8 cellular contexts compared by ENCODE assay signal in the genomic region with DNA sequence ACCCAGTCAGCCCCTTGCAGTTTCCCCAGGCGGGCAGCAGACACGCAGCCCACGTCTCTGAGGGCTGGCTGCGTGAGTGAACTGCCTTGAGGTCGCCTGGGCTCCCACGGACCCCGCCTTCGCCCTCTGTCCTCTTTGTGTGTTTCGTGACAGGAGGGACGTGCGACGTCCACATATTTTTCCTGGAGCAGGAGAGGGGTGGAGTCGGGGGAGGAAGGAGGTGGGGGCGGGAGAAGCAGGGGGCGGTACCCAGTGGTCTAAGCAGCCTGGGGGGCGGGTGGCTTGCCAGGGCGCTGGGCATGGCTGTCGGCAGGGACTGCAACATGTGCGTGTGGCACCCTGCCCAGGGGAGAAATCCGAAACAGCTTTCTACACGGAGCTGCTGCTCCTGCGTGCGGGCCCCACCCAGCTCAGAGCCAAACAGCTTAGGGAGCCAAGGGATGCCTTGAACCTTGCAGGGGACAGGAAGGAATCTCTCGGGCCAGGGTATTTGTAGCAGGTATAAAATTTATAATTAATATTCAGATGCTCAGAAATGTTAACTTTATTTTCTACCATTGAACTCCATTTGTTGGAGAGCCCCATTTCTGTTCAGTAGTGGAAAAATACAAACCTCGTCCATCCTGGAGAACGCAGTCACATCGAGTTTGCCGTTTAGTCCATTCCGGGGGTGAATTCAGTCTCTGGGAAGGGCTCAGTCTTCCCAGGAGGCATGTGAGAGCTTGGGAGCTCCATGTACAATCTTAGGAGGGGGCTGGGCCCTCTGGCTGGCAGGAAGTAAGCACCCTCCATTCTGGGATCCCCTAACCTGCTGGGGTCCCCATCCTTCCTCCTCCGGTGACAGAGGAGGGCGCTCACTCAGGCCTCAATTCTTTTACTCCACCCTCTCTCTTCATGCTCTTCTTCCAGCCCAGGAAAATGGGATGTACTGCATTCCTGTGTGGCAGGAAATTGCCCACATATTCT.
DNase-seq lines count a peak whose midpoint lies in the region; ATAC-seq and TF ChIP-seq lines count a peak whose summit lies in the region.

No MANE protein-coding gene starts in this region.

- WGBS in HUES64: 13% methylated on average over 30 of the region's 31 CpGs

- H3K9ac ChIP-seq in HUES64 (ENCODE audit: low read depth, low read length) (no peak overlapping the region), neural progenitor cell (no peak overlapping the region)

- H3K9me3 ChIP-seq in CD4-positive, alpha-beta T cell (ENCODE audit: control insufficient read depth, low read length): no peaks in the 10 kb centered on the region
- H3K9me3 ChIP-seq in HUES64 (ENCODE audit: insufficient read depth, low read depth, low read length) (no peaks in the 10 kb centered on the region), neural progenitor cell (ENCODE audit: low read depth) (no peaks in the 10 kb centered on the region)

- H3K27ac ChIP-seq in CD4-positive, alpha-beta T cell (ENCODE audit: low read depth, low read length): no peak overlapping the region
- no peak overlapping the region for H3K27ac ChIP-seq in HUES64 (ENCODE audit: low read depth, low read length)
- H3K27ac ChIP-seq in neural progenitor cell: no peak overlapping the region

- peak overlapping the region; percentile 52 for H3K27ac Mint-ChIP-seq in CD4-positive, alpha-beta T cell
- H3K27ac Mint-ChIP-seq in activated B cell treated with CpG ODN at 0.5 μM for 24 hours: no peak overlapping the region
- peak overlapping the region; percentile 23 for H3K27ac Mint-ChIP-seq in neural progenitor cell

- TF ChIP-seq CTCF in CD4-positive, alpha-beta T cell (IDR thresholded peaks at IDR 0.05): no peak
- TF ChIP-seq CTCF in activated B cell treated with CpG ODN at 0.5 μM for 24 hours (IDR thresholded peaks at IDR 0.05) (no peak), neural progenitor cell (IDR thresholded peaks at IDR 0.05) (no peak)

- peaks cover 23% of the 10 kb centered on the region for H3K4me1 Mint-ChIP-seq in CD4-positive, alpha-beta T cell (ENCODE audit: low read depth)
- peaks cover 25% of the 10 kb centered on the region for H3K4me1 Mint-ChIP-seq in activated B cell treated with CpG ODN at 0.5 μM for 24 hours
- H3K4me1 Mint-ChIP-seq in neural progenitor cell: peaks cover 20% of the 10 kb centered on the region

- H4K20me1 ChIP-seq in neural progenitor cell (ENCODE audit: low read depth): no peaks in the 10 kb centered on the region

- peak in 1 of 10 experiments; percentile 11 for DNase-seq in CD4-positive, alpha-beta T cell
- DNase-seq in activated B cell treated with CpG ODN at 0.5 μM for 24 hours: no peak
- peak; percentile 33 for DNase-seq in foreskin melanocyte
- DNase-seq in neural progenitor cell (ENCODE audit: low spot score): peak; percentile 56
- DNase-seq in DMS153 (lab: John Stamatoyannopoulos, UW): no peak

- no peaks in the 10 kb centered on the region for H3K36me3 Mint-ChIP-seq in CD4-positive, alpha-beta T cell (ENCODE audit: low read depth)
- no peaks in the 10 kb centered on the region for H3K36me3 Mint-ChIP-seq in activated B cell treated with CpG ODN at 0.5 μM for 24 hours (ENCODE audit: low read depth)
- no peaks in the 10 kb centered on the region for H3K36me3 Mint-ChIP-seq in neural progenitor cell

- H3F3A ChIP-seq in neural progenitor cell (ENCODE audit: low read depth): no peaks in the 10 kb centered on the region

- H3K36me3 ChIP-seq in HUES64 (ENCODE audit: insufficient read depth, low read length): no peaks in the 10 kb centered on the region
- H3K36me3 ChIP-seq in neural progenitor cell: no peaks in the 10 kb centered on the region

- POLR2A ChIA-PET in CD4-positive, alpha-beta T cell (lab: Charles Lee): interaction anchor here (0.9 to 1.3 kb wide), 4 partner anchors 9 to 80 kb away, joined by 3 to 4 read pairs (median 4); partner anchors contain the start of gene MEF2A
- POLR2A ChIA-PET in activated B cell treated with CpG ODN at 0.5 μM for 24 hours (lab: Charles Lee): interaction anchor here (0.7 to 4.9 kb wide), 7 partner anchors 10 to 144 kb away, joined by 3 to 21 read pairs (median 7); partner anchors contain the start of gene MEF2A

- peak overlapping the region; percentile 18 for H3K4me3 Mint-ChIP-seq in CD4-positive, alpha-beta T cell
- H3K4me3 Mint-ChIP-seq in activated B cell treated with CpG ODN at 0.5 μM for 24 hours (peak overlapping the region; percentile 77), neural progenitor cell (peak overlapping the region; percentile 76)

- CTCF ChIA-PET in CD4-positive, alpha-beta T cell (lab: Charles Lee): no interaction called here
- CTCF ChIA-PET in activated B cell treated with CpG ODN at 0.5 μM for 24 hours (lab: Charles Lee): interaction anchor here (0.8 to 1.1 kb wide), 2 partner anchors 9 to 15 kb away, joined by 3 to 4 read pairs; no protein-coding TSS in a partner anchor

- H3K79me2 ChIP-seq in neural progenitor cell (ENCODE audit: low read depth): no peaks in the 10 kb centered on the region

- H3K27me3 Mint-ChIP-seq in CD4-positive, alpha-beta T cell: no peaks in the 10 kb centered on the region
- H3K27me3 Mint-ChIP-seq in activated B cell treated with CpG ODN at 0.5 μM for 24 hours: no peaks in the 10 kb centered on the region
- H3K27me3 Mint-ChIP-seq in neural progenitor cell (ENCODE audit: insufficient read depth, low read depth): peaks cover 4% of the 10 kb centered on the region

- H3K4me3 ChIP-seq in HUES64 (ENCODE audit: low read length): peak overlapping the region; percentile 53
- peak overlapping the region; percentile 42 for H3K4me3 ChIP-seq in neural progenitor cell

- H3K27me3 ChIP-seq in CD4-positive, alpha-beta T cell (ENCODE audit: control insufficient read depth, insufficient read depth, low read length): no peaks in the 10 kb centered on the region
- H3K27me3 ChIP-seq in HUES64 (ENCODE audit: insufficient read depth, low read length) (peaks cover 16% of the 10 kb centered on the region), neural progenitor cell (peaks cover 18% of the 10 kb centered on the region)

- intact Hi-C loops in CD4-positive, alpha-beta T cell (cut with DNase I, micrococcal nuclease): no loop called here
- intact Hi-C loops in activated B cell treated with CpG ODN at 0.5 μM for 24 hours (cut with micrococcal nuclease): loop anchor here (2.0 kb wide), 2 partner anchors 14 to 16 kb away; no protein-coding TSS in a partner anchor

- no peak for ATAC-seq in CD4-positive, alpha-beta T cell (ENCODE audit: poor library complexity)
- ATAC-seq in activated B cell treated with CpG ODN at 0.5 μM for 24 hours (ENCODE audit: low read depth): peak; percentile 75
- no peak for ATAC-seq in GM21360 (IDR thresholded peaks at IDR 0.05; ENCODE audit: unreplicated experiment)
- no peak for ATAC-seq in HG03571 (IDR thresholded peaks at IDR 0.05; ENCODE audit: unreplicated experiment)

- peak overlapping the region; percentile 84 for H3K4me2 ChIP-seq in neural progenitor cell

- H2AFZ ChIP-seq in neural progenitor cell (replicated peaks): peak overlapping the region; percentile 96

- H3K4me1 ChIP-seq in HUES64 (ENCODE audit: insufficient read depth, low read length) (peaks cover 16% of the 10 kb centered on the region; the same call in 1 of the 2 replicates), neural progenitor cell (peaks cover 14% of the 10 kb centered on the region)

- no peaks in the 10 kb centered on the region for H3K9me3 Mint-ChIP-seq in CD4-positive, alpha-beta T cell
- no peaks in the 10 kb centered on the region for H3K9me3 Mint-ChIP-seq in activated B cell treated with CpG ODN at 0.5 μM for 24 hours
- H3K9me3 Mint-ChIP-seq in neural progenitor cell: peaks cover 5% of the 10 kb centered on the region

Comparison
In these comparisons a context has a peak if more than half of its experiments do, and no peak if none do; other contexts are left out.
1. DNase-seq: peak in foreskin melanocyte (single experiment) and neural progenitor cell (single experiment); none in activated B cell treated with CpG ODN at 0.5 μM for 24 hours (single experiment) and DMS153 (single experiment).
2. H3K4me3 Mint-ChIP-seq: peak in every context shown above with its lines; median percentile 77 in activated B cell treated with CpG ODN at 0.5 μM for 24 hours; 76 in neural progenitor cell; 18 in CD4-positive, alpha-beta T cell.